In genomic region chr9:14517154-14517906, GRCh38 we compare ENCODE assay signal across 18 cellular contexts.
"Had no signal": no experiment of that assay in that cellular context is flagged by ENCODE, and none has a peak within 500 bp of the region (broad histone marks: within the 10 kb centered on the region; RNA-seq: fewer than 3 reads in every experiment).

No MANE protein-coding gene starts in this region.

- H3K27ac Mint-ChIP-seq: natural killer cell treated with Interleukin-12 subunit alpha and Interleukin-12 subunit beta and Interleukin-15 and Interleukin-18, amount 100 ng/mL, for 72 hours; progenitor cell of endocrine pancreas had no signal

- H3K9me3 Mint-ChIP-seq: natural killer cell treated with Interleukin-12 subunit alpha and Interleukin-12 subunit beta and Interleukin-15 and Interleukin-18, amount 100 ng/mL, for 72 hours had no signal

- ATAC-seq: activated CD4-positive, CD25-positive, alpha-beta regulatory T cell treated with anti-CD3 and anti-CD28 coated beads, Interleukin-2, amount 50 U/mL, for 24 hours; left ventricle myocardium superior; natural killer cell treated with Interleukin-12 subunit alpha and Interleukin-12 subunit beta and Interleukin-15 and Interleukin-18, amount 100 ng/mL, for 72 hours had no signal

- H3K27me3 Mint-ChIP-seq: progenitor cell of endocrine pancreas had no signal

- H3K36me3 Mint-ChIP-seq: natural killer cell treated with Interleukin-12 subunit alpha and Interleukin-12 subunit beta and Interleukin-15 and Interleukin-18, amount 100 ng/mL, for 72 hours had no signal

- H3K4me3 Mint-ChIP-seq: natural killer cell treated with Interleukin-12 subunit alpha and Interleukin-12 subunit beta and Interleukin-15 and Interleukin-18, amount 100 ng/mL, for 72 hours had no signal

- DNase-seq: activated naive CD4-positive, alpha-beta T cell; anterior cingulate cortex; cortex of kidney; effector CD8-positive, alpha-beta T cell; esophagus squamous epithelium; hypothalamus; left ventricle myocardium superior; mesenchymal stem cell; occipital lobe; small intestine; stimulated activated CD4-positive, alpha-beta T cell treated with anti-CD3 and anti-CD28 coated beads, Interleukin-4, amount 100 ng/mL, for 4 hours; stimulated activated CD8-positive, alpha-beta memory T cell treated with anti-CD3 and anti-CD28 coated beads, Interleukin-4, amount 100 ng/mL, for 48 hours; stimulated activated naive CD4-positive, alpha-beta T cell treated with Interleukin-2 at 50 U/mL for 16 hours; substantia nigra; transverse colon had no signal
